1 cellular context compared by ENCODE assay signal in the genomic region with DNA sequence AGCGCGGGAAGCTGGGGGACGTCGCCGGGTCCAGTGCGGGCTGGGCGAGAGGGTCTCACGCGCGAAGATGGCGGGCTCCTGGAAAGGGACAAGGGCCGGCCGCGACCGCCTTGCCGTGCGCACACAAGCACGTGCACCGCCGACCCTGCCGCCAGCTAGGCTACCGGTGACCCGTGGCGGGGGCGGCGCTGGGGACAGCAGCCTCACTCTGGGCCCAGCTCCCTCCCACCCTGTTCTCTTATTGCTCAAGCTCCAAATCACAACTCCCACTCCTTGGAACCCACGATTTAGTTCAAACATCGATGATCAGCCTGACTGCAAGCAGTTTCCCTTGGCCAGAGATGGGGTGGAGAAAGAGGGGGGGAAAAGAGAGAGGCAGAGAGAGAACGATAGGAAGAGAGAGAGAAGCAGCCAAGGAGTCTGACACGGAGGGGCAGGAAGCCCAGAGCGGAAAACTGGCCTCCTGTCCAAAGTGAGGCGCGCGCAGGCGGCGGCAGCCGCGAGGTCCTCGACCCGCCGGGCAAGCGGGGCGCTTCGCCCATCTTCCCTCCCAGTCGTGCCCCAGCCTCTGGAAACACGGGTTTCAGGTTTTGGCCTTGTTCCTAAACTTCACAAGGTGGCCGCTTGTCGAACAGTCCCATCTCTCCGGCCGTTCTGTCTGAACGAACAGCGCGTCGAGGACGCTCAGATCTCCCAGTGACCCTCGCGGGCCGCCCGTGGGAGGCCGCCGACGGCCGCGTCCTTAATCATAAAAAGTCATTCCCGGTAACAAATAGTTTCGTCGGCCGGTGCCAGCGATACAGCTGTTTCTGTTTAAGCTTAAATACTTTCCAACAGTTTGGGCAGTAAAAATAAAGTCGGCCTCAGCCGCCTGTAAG.
TF ChIP-seq lines count a peak whose summit lies in the region.

No MANE protein-coding gene starts in this region.

TF ChIP-seq in HepG2, 621 proteins besides CTCF, POLR2A, EP300 and RAD21 (continued from another document and continues in another):
- TF ChIP-seq, protein P1, sequence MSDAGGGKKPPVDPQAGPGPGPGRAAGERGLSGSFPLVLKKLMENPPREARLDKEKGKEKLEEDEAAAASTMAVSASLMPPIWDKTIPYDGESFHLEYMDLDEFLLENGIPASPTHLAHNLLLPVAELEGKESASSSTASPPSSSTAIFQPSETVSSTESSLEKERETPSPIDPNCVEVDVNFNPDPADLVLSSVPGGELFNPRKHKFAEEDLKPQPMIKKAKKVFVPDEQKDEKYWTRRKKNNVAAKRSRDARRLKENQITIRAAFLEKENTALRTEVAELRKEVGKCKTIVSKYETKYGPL (CRISPR knock-in tag; IDR thresholded peaks at IDR 0.05), result no peak
- TF ChIP-seq, protein P2, sequence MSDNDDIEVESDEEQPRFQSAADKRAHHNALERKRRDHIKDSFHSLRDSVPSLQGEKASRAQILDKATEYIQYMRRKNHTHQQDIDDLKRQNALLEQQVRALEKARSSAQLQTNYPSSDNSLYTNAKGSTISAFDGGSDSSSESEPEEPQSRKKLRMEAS (IDR thresholded peaks at IDR 0.05), result peak; percentile 70
- TF ChIP-seq, protein P3, sequence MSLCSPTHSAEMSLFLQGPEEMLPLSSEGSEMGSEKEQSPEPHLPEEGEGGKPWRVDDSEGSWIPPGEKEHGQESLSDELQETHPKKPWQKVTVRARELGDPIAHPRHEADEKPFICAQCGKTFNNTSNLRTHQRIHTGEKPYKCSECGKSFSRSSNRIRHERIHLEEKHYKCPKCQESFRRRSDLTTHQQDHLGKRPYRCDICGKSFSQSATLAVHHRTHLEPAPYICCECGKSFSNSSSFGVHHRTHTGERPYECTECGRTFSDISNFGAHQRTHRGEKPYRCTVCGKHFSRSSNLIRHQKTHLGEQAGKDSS (CRISPR knock-in tag; IDR thresholded peaks at IDR 0.05; ENCODE audit: borderline replicate concordance, low read depth), result 0 out of 2 replicates have a peak, but pooled peaks have one; percentile 16
- TF ChIP-seq, protein P4, sequence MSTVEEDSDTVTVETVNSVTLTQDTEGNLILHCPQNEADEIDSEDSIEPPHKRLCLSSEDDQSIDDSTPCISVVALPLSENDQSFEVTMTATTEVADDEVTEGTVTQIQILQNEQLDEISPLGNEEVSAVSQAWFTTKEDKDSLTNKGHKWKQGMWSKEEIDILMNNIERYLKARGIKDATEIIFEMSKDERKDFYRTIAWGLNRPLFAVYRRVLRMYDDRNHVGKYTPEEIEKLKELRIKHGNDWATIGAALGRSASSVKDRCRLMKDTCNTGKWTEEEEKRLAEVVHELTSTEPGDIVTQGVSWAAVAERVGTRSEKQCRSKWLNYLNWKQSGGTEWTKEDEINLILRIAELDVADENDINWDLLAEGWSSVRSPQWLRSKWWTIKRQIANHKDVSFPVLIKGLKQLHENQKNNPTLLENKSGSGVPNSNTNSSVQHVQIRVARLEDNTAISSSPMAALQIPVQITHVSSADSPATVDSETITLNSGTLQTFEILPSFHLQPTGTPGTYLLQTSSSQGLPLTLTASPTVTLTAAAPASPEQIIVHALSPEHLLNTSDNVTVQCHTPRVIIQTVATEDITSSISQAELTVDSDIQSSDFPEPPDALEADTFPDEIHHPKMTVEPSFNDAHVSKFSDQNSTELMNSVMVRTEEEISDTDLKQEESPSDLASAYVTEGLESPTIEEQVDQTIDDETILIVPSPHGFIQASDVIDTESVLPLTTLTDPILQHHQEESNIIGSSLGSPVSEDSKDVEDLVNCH (CRISPR knock-in tag; IDR thresholded peaks at IDR 0.05), result no peak
- no peak for TF ChIP-seq NFIB (CRISPR knock-in tag; IDR thresholded peaks at IDR 0.05; ENCODE audit: borderline replicate concordance)
- TF ChIP-seq HMG20B (CRISPR knock-in tag; conservative IDR thresholded peaks at IDR 0.05), result 0 out of 2 replicates have a peak, but pooled peaks have one; percentile 14
- 0 out of 2 replicates have a peak, but pooled peaks have one; percentile 23 for TF ChIP-seq MYNN (CRISPR knock-in tag; IDR thresholded peaks at IDR 0.05; ENCODE audit: low read depth)
- TF ChIP-seq KDM2A (CRISPR knock-in tag; IDR thresholded peaks at IDR 0.05; ENCODE audit: borderline replicate concordance, low read depth), result no peak
- TF ChIP-seq IRF2 (CRISPR knock-in tag; IDR thresholded peaks at IDR 0.05), result no peak
- TF ChIP-seq, protein P5, sequence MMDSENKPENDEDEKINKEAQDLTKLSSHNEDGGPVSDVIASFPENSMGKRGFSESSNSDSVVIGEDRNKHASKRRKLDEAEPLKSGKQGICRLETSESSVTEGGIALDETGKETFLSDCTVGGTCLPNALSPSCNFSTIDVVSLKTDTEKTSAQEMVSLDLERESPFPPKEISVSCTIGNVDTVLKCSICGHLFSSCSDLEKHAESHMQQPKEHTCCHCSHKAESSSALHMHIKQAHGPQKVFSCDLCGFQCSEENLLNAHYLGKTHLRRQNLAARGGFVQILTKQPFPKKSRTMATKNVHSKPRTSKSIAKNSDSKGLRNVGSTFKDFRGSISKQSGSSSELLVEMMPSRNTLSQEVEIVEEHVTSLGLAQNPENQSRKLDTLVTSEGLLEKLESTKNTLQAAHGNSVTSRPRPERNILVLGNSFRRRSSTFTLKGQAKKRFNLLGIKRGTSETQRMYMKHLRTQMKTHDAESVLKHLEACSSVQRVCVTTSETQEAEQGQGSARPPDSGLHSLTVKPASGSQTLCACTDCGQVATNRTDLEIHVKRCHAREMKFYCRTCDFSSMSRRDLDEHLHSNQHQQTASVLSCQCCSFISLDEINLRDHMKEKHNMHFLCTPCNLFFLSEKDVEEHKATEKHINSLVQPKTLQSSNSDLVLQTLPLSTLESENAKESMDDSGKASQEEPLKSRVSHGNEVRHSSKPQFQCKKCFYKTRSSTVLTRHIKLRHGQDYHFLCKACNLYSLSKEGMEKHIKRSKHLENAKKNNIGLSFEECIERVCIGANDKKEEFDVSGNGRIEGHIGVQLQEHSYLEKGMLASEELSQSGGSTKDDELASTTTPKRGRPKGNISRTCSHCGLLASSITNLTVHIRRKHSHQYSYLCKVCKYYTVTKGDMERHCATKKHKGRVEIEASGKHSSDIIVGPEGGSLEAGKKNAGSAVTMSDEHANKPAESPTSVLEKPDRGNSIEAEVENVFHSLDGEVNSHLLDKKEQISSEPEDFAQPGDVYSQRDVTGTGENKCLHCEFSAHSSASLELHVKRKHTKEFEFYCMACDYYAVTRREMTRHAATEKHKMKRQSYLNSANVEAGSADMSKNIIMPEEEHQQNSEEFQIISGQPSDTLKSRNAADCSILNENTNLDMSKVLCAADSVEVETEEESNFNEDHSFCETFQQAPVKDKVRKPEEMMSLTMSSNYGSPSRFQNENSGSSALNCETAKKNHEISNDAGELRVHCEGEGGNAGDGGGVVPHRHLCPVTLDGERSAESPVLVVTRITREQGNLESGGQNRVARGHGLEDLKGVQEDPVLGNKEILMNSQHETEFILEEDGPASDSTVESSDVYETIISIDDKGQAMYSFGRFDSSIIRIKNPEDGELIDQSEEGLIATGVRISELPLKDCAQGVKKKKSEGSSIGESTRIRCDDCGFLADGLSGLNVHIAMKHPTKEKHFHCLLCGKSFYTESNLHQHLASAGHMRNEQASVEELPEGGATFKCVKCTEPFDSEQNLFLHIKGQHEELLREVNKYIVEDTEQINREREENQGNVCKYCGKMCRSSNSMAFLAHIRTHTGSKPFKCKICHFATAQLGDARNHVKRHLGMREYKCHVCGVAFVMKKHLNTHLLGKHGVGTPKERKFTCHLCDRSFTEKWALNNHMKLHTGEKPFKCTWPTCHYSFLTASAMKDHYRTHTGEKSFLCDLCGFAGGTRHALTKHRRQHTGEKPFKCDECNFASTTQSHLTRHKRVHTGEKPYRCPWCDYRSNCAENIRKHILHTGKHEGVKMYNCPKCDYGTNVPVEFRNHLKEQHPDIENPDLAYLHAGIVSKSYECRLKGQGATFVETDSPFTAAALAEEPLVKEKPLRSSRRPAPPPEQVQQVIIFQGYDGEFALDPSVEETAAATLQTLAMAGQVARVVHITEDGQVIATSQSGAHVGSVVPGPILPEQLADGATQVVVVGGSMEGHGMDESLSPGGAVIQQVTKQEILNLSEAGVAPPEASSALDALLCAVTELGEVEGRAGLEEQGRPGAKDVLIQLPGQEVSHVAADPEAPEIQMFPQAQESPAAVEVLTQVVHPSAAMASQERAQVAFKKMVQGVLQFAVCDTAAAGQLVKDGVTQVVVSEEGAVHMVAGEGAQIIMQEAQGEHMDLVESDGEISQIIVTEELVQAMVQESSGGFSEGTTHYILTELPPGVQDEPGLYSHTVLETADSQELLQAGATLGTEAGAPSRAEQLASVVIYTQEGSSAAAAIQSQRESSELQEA (CRISPR knock-in tag; IDR thresholded peaks at IDR 0.05; ENCODE audit: not compliant biosample characterization), result peak; percentile 75
- TF ChIP-seq ZNF883 (CRISPR knock-in tag; IDR thresholded peaks at IDR 0.05; ENCODE audit: not compliant biosample characterization), result peak; percentile 41
- TF ChIP-seq ZNF350 (CRISPR knock-in tag; IDR thresholded peaks at IDR 0.05; ENCODE audit: borderline replicate concordance, low read depth), result peak; percentile 50; the same call in 1 of the 2 replicates
- TF ChIP-seq KLF9 (CRISPR knock-in tag; IDR thresholded peaks at IDR 0.05; ENCODE audit: low read depth), result peak; percentile 57; the same call in 1 of the 2 replicates
- TF ChIP-seq ZNF17 (CRISPR knock-in tag; IDR thresholded peaks at IDR 0.05), result no peak
- TF ChIP-seq, protein P6, sequence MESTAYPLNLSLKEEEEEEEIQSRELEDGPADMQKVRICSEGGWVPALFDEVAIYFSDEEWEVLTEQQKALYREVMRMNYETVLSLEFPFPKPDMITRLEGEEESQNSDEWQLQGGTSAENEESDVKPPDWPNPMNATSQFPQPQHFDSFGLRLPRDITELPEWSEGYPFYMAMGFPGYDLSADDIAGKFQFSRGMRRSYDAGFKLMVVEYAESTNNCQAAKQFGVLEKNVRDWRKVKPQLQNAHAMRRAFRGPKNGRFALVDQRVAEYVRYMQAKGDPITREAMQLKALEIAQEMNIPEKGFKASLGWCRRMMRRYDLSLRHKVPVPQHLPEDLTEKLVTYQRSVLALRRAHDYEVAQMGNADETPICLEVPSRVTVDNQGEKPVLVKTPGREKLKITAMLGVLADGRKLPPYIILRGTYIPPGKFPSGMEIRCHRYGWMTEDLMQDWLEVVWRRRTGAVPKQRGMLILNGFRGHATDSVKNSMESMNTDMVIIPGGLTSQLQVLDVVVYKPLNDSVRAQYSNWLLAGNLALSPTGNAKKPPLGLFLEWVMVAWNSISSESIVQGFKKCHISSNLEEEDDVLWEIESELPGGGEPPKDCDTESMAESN (CRISPR knock-in tag; conservative IDR thresholded peaks at IDR 0.05), result peak; percentile 58
- no peak for TF ChIP-seq SMARCE1 (IDR thresholded peaks at IDR 0.05; ENCODE audit: borderline replicate concordance)
- TF ChIP-seq NFKB2 (CRISPR knock-in tag; IDR thresholded peaks at IDR 0.05; ENCODE audit: borderline replicate concordance), result peak; percentile 24; the same call in 1 of the 2 replicates
- TF ChIP-seq, protein P7, sequence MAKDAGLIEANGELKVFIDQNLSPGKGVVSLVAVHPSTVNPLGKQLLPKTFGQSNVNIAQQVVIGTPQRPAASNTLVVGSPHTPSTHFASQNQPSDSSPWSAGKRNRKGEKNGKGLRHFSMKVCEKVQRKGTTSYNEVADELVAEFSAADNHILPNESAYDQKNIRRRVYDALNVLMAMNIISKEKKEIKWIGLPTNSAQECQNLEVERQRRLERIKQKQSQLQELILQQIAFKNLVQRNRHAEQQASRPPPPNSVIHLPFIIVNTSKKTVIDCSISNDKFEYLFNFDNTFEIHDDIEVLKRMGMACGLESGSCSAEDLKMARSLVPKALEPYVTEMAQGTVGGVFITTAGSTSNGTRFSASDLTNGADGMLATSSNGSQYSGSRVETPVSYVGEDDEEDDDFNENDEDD (CRISPR knock-in tag; IDR thresholded peaks at IDR 0.05; ENCODE audit: borderline replicate concordance), result peak; percentile 42; the same call in 1 of the 2 replicates
- no peak for TF ChIP-seq ZNF615 (CRISPR knock-in tag; IDR thresholded peaks at IDR 0.05; ENCODE audit: borderline replicate concordance)
- TF ChIP-seq, protein P8, sequence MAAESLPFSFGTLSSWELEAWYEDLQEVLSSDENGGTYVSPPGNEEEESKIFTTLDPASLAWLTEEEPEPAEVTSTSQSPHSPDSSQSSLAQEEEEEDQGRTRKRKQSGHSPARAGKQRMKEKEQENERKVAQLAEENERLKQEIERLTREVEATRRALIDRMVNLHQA (CRISPR knock-in tag; IDR thresholded peaks at IDR 0.05), result no peak
- no peak for TF ChIP-seq SCMH1 (CRISPR knock-in tag; IDR thresholded peaks at IDR 0.05; ENCODE audit: borderline replicate concordance)
